ENCODE assay signal across 12 cellular contexts in the genomic region with DNA sequence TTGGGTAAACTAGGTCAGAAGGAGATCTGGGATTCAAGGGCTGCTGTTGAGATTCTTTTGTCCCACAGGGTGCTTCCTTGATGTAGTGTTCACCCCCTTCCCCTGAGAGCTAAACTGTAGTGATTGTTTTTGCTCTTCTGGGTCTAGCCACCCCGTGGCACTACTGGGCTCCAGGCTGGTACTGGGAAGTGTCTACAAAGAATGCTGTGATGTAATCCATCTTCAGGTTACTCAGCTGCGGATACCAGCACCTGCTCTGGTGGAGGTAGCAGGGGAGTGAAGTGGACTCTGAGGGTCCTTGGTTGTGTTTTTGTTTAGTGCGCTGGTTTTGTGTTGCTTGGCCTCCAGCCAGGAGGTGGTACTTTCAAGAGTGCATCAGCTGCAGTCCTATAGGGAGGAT.
DNase-seq lines count a peak whose midpoint lies in the region; ATAC-seq and TF ChIP-seq lines count a peak whose summit lies in the region.
"Had no signal": no experiment of that assay in that cellular context is flagged by ENCODE, and none has a peak within 500 bp of the region (broad histone marks: within the 10 kb centered on the region; RNA-seq: fewer than 3 reads in every experiment).

No MANE protein-coding gene starts in this region.

- H3K4me1 ChIP-seq in left lung = no peaks in the 10 kb centered on the region

- no peaks in the 10 kb centered on the region for H3K9me3 ChIP-seq in left lung

- H3K4me3 Mint-ChIP-seq in activated naive CD8-positive, alpha-beta T cell treated with anti-CD3 and anti-CD28 coated beads, Interleukin-2, amount 50 U/mL, for 24 hours = no peak overlapping the region
- H3K4me3 Mint-ChIP-seq in activated T-cell treated with anti-CD3 and anti-CD28 coated beads, Interleukin-2, amount 50 U/mL, for 4 hours = no peak overlapping the region
- H3K4me3 Mint-ChIP-seq: activated T-helper 17 cell treated with anti-CD3 and anti-CD28 coated beads, Interleukin-2, amount 50 U/mL, for 72 hours; naive thymus-derived CD4-positive, alpha-beta T cell had no signal

- ATAC-seq in GM21825 (IDR thresholded peaks at IDR 0.05; ENCODE audit: unreplicated experiment) = peak; percentile 6
- ATAC-seq in left lung = peak; percentile 33
- ATAC-seq in HG02973 (IDR thresholded peaks at IDR 0.05; ENCODE audit: unreplicated experiment) = no peak
- ATAC-seq in activated naive CD8-positive, alpha-beta T cell treated with anti-CD3 and anti-CD28 coated beads, Interleukin-2, amount 50 U/mL, for 24 hours = no peak
- no peak for ATAC-seq in activated T-cell treated with anti-CD3 and anti-CD28 coated beads, Interleukin-2, amount 50 U/mL, for 4 hours
- ATAC-seq: activated T-helper 17 cell treated with anti-CD3 and anti-CD28 coated beads, Interleukin-2, amount 50 U/mL, for 72 hours; naive thymus-derived CD4-positive, alpha-beta T cell had no signal

- H3K27me3 Mint-ChIP-seq in activated naive CD8-positive, alpha-beta T cell treated with anti-CD3 and anti-CD28 coated beads, Interleukin-2, amount 50 U/mL, for 24 hours = no peaks in the 10 kb centered on the region
- no peaks in the 10 kb centered on the region for H3K27me3 Mint-ChIP-seq in activated T-cell treated with anti-CD3 and anti-CD28 coated beads, Interleukin-2, amount 50 U/mL, for 4 hours (ENCODE audit: low read depth)
- H3K27me3 Mint-ChIP-seq: activated T-helper 17 cell treated with anti-CD3 and anti-CD28 coated beads, Interleukin-2, amount 50 U/mL, for 72 hours had no signal

- DNase-seq in Daoy (ENCODE audit: low read depth) (peak; percentile 13), NCI-H510A treated with DMSO at 0.1 percent for 48 hours (lab: John Stamatoyannopoulos, UW) (peak; percentile 77), left lung (no peak), NCI-H524 (lab: John Stamatoyannopoulos, UW) (no peak)
- DNase-seq in activated naive CD8-positive, alpha-beta T cell treated with anti-CD3 and anti-CD28 coated beads, Interleukin-2, amount 50 U/mL, for 24 hours = no peak
- DNase-seq in activated T-cell treated with anti-CD3 and anti-CD28 coated beads, Interleukin-2, amount 50 U/mL, for 4 hours = no peak
- DNase-seq: activated CD4-positive, alpha-beta T cell treated with anti-CD3 and anti-CD28 coated beads for 1 hour; caudate nucleus; naive thymus-derived CD4-positive, alpha-beta T cell had no signal

- intact Hi-C loops in left lung (cut with DNase I) = no loop called here

- no peaks in the 10 kb centered on the region for H3K9me3 Mint-ChIP-seq in activated naive CD8-positive, alpha-beta T cell treated with anti-CD3 and anti-CD28 coated beads, Interleukin-2, amount 50 U/mL, for 24 hours
- no peaks in the 10 kb centered on the region for H3K9me3 Mint-ChIP-seq in activated T-cell treated with anti-CD3 and anti-CD28 coated beads, Interleukin-2, amount 50 U/mL, for 4 hours
- H3K9me3 Mint-ChIP-seq: activated T-helper 17 cell treated with anti-CD3 and anti-CD28 coated beads, Interleukin-2, amount 50 U/mL, for 72 hours had no signal

- TF ChIP-seq CTCF in left lung (IDR thresholded peaks at IDR 0.05) = no peak

- H3K4me3 ChIP-seq in left lung = no peak overlapping the region

- peaks cover 4% of the 10 kb centered on the region for H3K36me3 Mint-ChIP-seq in activated naive CD8-positive, alpha-beta T cell treated with anti-CD3 and anti-CD28 coated beads, Interleukin-2, amount 50 U/mL, for 24 hours (ENCODE audit: low read depth)
- no peaks in the 10 kb centered on the region for H3K36me3 Mint-ChIP-seq in activated T-cell treated with anti-CD3 and anti-CD28 coated beads, Interleukin-2, amount 50 U/mL, for 4 hours (ENCODE audit: insufficient read depth)
- H3K36me3 Mint-ChIP-seq: naive thymus-derived CD4-positive, alpha-beta T cell had no signal

- H3K36me3 ChIP-seq in left lung = no peaks in the 10 kb centered on the region

- H3K27ac Mint-ChIP-seq in activated naive CD8-positive, alpha-beta T cell treated with anti-CD3 and anti-CD28 coated beads, Interleukin-2, amount 50 U/mL, for 24 hours = no peak overlapping the region
- H3K27ac Mint-ChIP-seq: activated T-helper 17 cell treated with anti-CD3 and anti-CD28 coated beads, Interleukin-2, amount 50 U/mL, for 72 hours; naive thymus-derived CD4-positive, alpha-beta T cell had no signal

- peaks cover 0 to 4% of the 10 kb centered on the region in 2 donors for H3K27me3 ChIP-seq in left lung

- peaks cover 31% of the 10 kb centered on the region for H3K4me1 Mint-ChIP-seq in activated naive CD8-positive, alpha-beta T cell treated with anti-CD3 and anti-CD28 coated beads, Interleukin-2, amount 50 U/mL, for 24 hours
- H3K4me1 Mint-ChIP-seq in activated T-cell treated with anti-CD3 and anti-CD28 coated beads, Interleukin-2, amount 50 U/mL, for 4 hours (ENCODE audit: low read depth) = peaks cover 4% of the 10 kb centered on the region
- H3K4me1 Mint-ChIP-seq: activated T-helper 17 cell treated with anti-CD3 and anti-CD28 coated beads, Interleukin-2, amount 50 U/mL, for 72 hours had no signal

- H3K27ac ChIP-seq in left lung = no peak overlapping the region

Comparison
In these comparisons a context has a peak if more than half of its experiments do, and no peak if none do; other contexts are left out.
1. DNase-seq: peak in Daoy (single experiment) and NCI-H510A treated with DMSO at 0.1 percent for 48 hours (single experiment); none in left lung (0 of 2), activated naive CD8-positive, alpha-beta T cell treated with anti-CD3 and anti-CD28 coated beads, Interleukin-2, amount 50 U/mL, for 24 hours (single experiment), activated T-cell treated with anti-CD3 and anti-CD28 coated beads, Interleukin-2, amount 50 U/mL, for 4 hours (single experiment) and NCI-H524 (0 of 2).
2. ATAC-seq: peak in GM21825 (single experiment) and left lung (single experiment); none in HG02973 (single experiment), activated naive CD8-positive, alpha-beta T cell treated with anti-CD3 and anti-CD28 coated beads, Interleukin-2, amount 50 U/mL, for 24 hours (single experiment) and activated T-cell treated with anti-CD3 and anti-CD28 coated beads, Interleukin-2, amount 50 U/mL, for 4 hours (0 of 2).